In genomic region chr19:7596191-7596937, GRCh38 we compare ENCODE assay signal across 9 cellular contexts. TPM values are rescaled to one million over a fixed set of nuclear protein-coding genes. Genes with fewer than 3 reads are reported as not detected.
DNase-seq lines count a peak whose midpoint lies in the region; ATAC-seq, FAIRE-seq and TF ChIP-seq lines count a peak whose summit lies in the region.
"Had no signal": no experiment of that assay in that cellular context is flagged by ENCODE, and none has a peak within 500 bp of the region (broad histone marks: within the 10 kb centered on the region; RNA-seq: fewer than 3 reads in every experiment).

No MANE protein-coding gene starts in this region.

- H3K14ac ChIP-seq in mesenchymal stem cell (ENCODE audit: low read length in 2 of 2) = no peak overlapping the region

- H3K9ac ChIP-seq in astrocyte (ENCODE audit: low read length) (no peak overlapping the region), mesenchymal stem cell (ENCODE audit: low read length) (no peak overlapping the region)

- peak overlapping the region; percentile 76 for H3K4me3 Mint-ChIP-seq in GM23338
- peak overlapping the region; percentile 73 for H3K4me3 Mint-ChIP-seq in astrocyte (ENCODE audit: unreplicated experiment)

- no peak overlapping the region for H2BK120ac ChIP-seq in mesenchymal stem cell (ENCODE audit: low read depth, low read length)

- intact Hi-C loops in A673 (cut with micrococcal nuclease; ENCODE audit: unreplicated experiment) = no loop called here

- H3K4me1 Mint-ChIP-seq in GM23338 (peaks cover 16% of the 10 kb centered on the region), astrocyte (ENCODE audit: low read depth, unreplicated experiment) (no peaks in the 10 kb centered on the region)

- H3K9me3 ChIP-seq in A673 (ENCODE audit: low read depth, low read length, poor library complexity, severe bottlenecking) (no peaks in the 10 kb centered on the region), astrocyte (ENCODE audit: insufficient read depth, low read depth, low read length) (no peaks in the 10 kb centered on the region), mesenchymal stem cell (ENCODE audit: control insufficient read depth, low read length) (no peaks in the 10 kb centered on the region)

- H2AFZ ChIP-seq in GM23338 (peak overlapping the region; percentile 69; the same call in 1 of the 2 replicates), astrocyte (ENCODE audit: low read depth, low read length) (no peak overlapping the region), mesenchymal stem cell (ENCODE audit: low read depth, low read length) (no peak overlapping the region)

- H3K27ac ChIP-seq in A673 (ENCODE audit: low read depth, low read length, poor library complexity, severe bottlenecking) (no peak overlapping the region), GM23338 (ENCODE audit: low read depth) (no peak overlapping the region), astrocyte (ENCODE audit: low read depth, low read length) (no peak overlapping the region), mesenchymal stem cell (ENCODE audit: low read length, poor library complexity, severe bottlenecking) (no peak overlapping the region)

- 0 out of 2 replicates have a peak, but pooled peaks have one; percentile 16 for TF ChIP-seq CTCF in A673 (conservative IDR thresholded peaks at IDR 0.05; ENCODE audit: low read depth, low read length)
- TF ChIP-seq CTCF in GM23338 (conservative IDR thresholded peaks at IDR 0.05; ENCODE audit: low read depth in 2 of 2) = no peak; a peak in 1 of 4 replicates
- TF ChIP-seq CTCF in astrocyte (IDR thresholded peaks at IDR 0.05; ENCODE audit: insufficient read depth, low read depth, low read length) = no peak
- TF ChIP-seq CTCF in foreskin fibroblast (IDR thresholded peaks at IDR 0.05; ENCODE audit: low read depth, low read length) = no peak
- TF ChIP-seq CTCF in D721Med (IDR thresholded peaks at IDR 0.05; ENCODE audit: insufficient read depth, missing control alignments) = no peak

- H3K27me3 Mint-ChIP-seq in GM23338 (ENCODE audit: insufficient read depth, low read depth, poor library complexity) = peaks cover 12% of the 10 kb centered on the region
- peaks cover 27% of the 10 kb centered on the region for H3K27me3 Mint-ChIP-seq in astrocyte (ENCODE audit: low read depth, unreplicated experiment)

- no peak overlapping the region for H3K4ac ChIP-seq in mesenchymal stem cell (ENCODE audit: low read depth in 1 of 2, low read length in 2 of 2)

- H2AK5ac ChIP-seq in mesenchymal stem cell (ENCODE audit: low read length, severe bottlenecking) = no peak overlapping the region

- H3K23ac ChIP-seq in mesenchymal stem cell (ENCODE audit: low read length in 2 of 2) = peak overlapping the region in 1 of 2 experiments; percentile 29

- H2BK12ac ChIP-seq in mesenchymal stem cell (ENCODE audit: low read length in 2 of 2) = no peak overlapping the region

- peaks cover 23% of the 10 kb centered on the region for H3K79me2 ChIP-seq in GM23338 (replicated peaks; ENCODE audit: insufficient read depth)
- no peaks in the 10 kb centered on the region for H3K79me2 ChIP-seq in astrocyte (ENCODE audit: insufficient read depth, low read length)

- H3K4me1 ChIP-seq in A673 (ENCODE audit: insufficient read depth, low read length, poor library complexity, severe bottlenecking) (peaks cover 4% of the 10 kb centered on the region), GM23338 (ENCODE audit: insufficient read depth) (peaks cover 9% of the 10 kb centered on the region), astrocyte (ENCODE audit: insufficient read depth, low read length) (no peaks in the 10 kb centered on the region), mesenchymal stem cell (ENCODE audit: control insufficient read depth, insufficient read depth, low read depth, low read length) (peaks cover 11% of the 10 kb centered on the region)

- H4K8ac ChIP-seq in mesenchymal stem cell (ENCODE audit: low read length) = no peak overlapping the region

- H3K36me3 Mint-ChIP-seq in GM23338 (ENCODE audit: low read depth) (peaks cover 9% of the 10 kb centered on the region; the same call in 2 of the 3 replicates), astrocyte (ENCODE audit: low read depth, unreplicated experiment) (no peaks in the 10 kb centered on the region)

- CTCF ChIA-PET in A673 (lab: Charles Lee) = interaction anchor here (1.0 kb wide), 1 partner anchor 28 kb away, joined by 3 read pairs; no protein-coding TSS in a partner anchor

- H4K91ac ChIP-seq in mesenchymal stem cell (ENCODE audit: low read length) = no peak overlapping the region

- H3K36me3 ChIP-seq in A673 (ENCODE audit: insufficient read depth, low read length, poor library complexity, severe bottlenecking) (no peaks in the 10 kb centered on the region), GM23338 (ENCODE audit: insufficient read depth) (no peaks in the 10 kb centered on the region), astrocyte (ENCODE audit: insufficient read depth, low read length) (no peaks in the 10 kb centered on the region), mesenchymal stem cell (ENCODE audit: control insufficient read depth in 1 of 2, insufficient read depth in 2 of 2, low read depth in 1 of 2, low read length in 2 of 2) (no peaks in the 10 kb centered on the region)

- no peak for FAIRE-seq in astrocyte (lab: Jason Lieb, UNC)
- FAIRE-seq in D721Med (lab: Jason Lieb, UNC) = no peak

- no TSS peak for BruUV-seq in A673 (replicated peaks; lab: Mats Ljungman, UMichigan)

- 10% methylated on average over 38 of the region's 72 CpGs for WGBS in mesenchymal stem cell

- no peaks in the 10 kb centered on the region for H3K9me2 ChIP-seq in GM23338 (ENCODE audit: insufficient read depth)

- H4K20me1 ChIP-seq in GM23338 (replicated peaks; ENCODE audit: insufficient read depth) (peaks cover 15% of the 10 kb centered on the region), astrocyte (ENCODE audit: insufficient read depth, low read length) (no peaks in the 10 kb centered on the region)

- H3K4me3 ChIP-seq in A673 (ENCODE audit: low read depth, low read length, poor library complexity, severe bottlenecking) (peak overlapping the region; percentile 46), GM23338 (peak overlapping the region; percentile 87), astrocyte (ENCODE audit: insufficient read depth, low read depth, low read length) (no peak overlapping the region), mesenchymal stem cell (ENCODE audit: insufficient read depth in 1 of 2, low read depth in 1 of 2, low read length in 2 of 2) (peak overlapping the region in 1 of 2 experiments; percentile 62), foreskin fibroblast (ENCODE audit: low read depth in 1 of 2, low read length in 2 of 2) (no peak overlapping the region)

- DNase-seq in A673 (ENCODE audit: low spot score) (no peak), GM23338 (ENCODE audit: low spot score) (peak; percentile 48), astrocyte (ENCODE audit: low read depth) (no peak), mesenchymal stem cell (no peak), AG08395 (ENCODE audit: low spot score) (no peak), foreskin fibroblast (no peak), D721Med (ENCODE audit: insufficient read length, low spot score) (no peak)

- H3K18ac ChIP-seq in mesenchymal stem cell (ENCODE audit: low read depth in 1 of 2, low read length in 2 of 2) = no peak overlapping the region

- no peak overlapping the region for H2BK5ac ChIP-seq in mesenchymal stem cell (ENCODE audit: low read depth, low read length, poor library complexity, severe bottlenecking)

- peak; percentile 26 for ATAC-seq in GM23338
- no peak for ATAC-seq in GM18505 (IDR thresholded peaks at IDR 0.05; ENCODE audit: unreplicated experiment)

- H3K27ac Mint-ChIP-seq in GM23338 (no peak overlapping the region), astrocyte (ENCODE audit: unreplicated experiment) (no peak overlapping the region)

- peak overlapping the region; percentile 96 for H3K4me2 ChIP-seq in GM23338
- no peak overlapping the region for H3K4me2 ChIP-seq in astrocyte (ENCODE audit: low read length)
- peak overlapping the region; percentile 70 for H3K4me2 ChIP-seq in mesenchymal stem cell (ENCODE audit: low read length, poor library complexity, severe bottlenecking)

- H3F3A ChIP-seq in GM23338 (replicated peaks; ENCODE audit: low read depth) = 0 out of 2 replicates have a peak, but pooled peaks cover 2% of the 10 kb centered on the region

- H3K79me1 ChIP-seq in mesenchymal stem cell (replicated peaks; ENCODE audit: low read length, poor library complexity, severe bottlenecking) = no peaks in the 10 kb centered on the region

- no peak for TF ChIP-seq POLR2A in GM18505 (IDR thresholded peaks at IDR 0.05; ENCODE audit: borderline replicate concordance, extremely low read depth, insufficient read depth, insufficient read length)

- H3K9me3 Mint-ChIP-seq in GM23338 (no peaks in the 10 kb centered on the region), astrocyte (ENCODE audit: unreplicated experiment) (no peaks in the 10 kb centered on the region)

- peaks cover 31% of the 10 kb centered on the region for H3K27me3 ChIP-seq in A673 (replicated peaks; ENCODE audit: insufficient read depth, low read depth, low read length, poor library complexity)
- H3K27me3 ChIP-seq in GM23338 (ENCODE audit: insufficient read depth) = peaks cover 6% of the 10 kb centered on the region; the same call in 1 of the 2 replicates
- peaks cover 21% of the 10 kb centered on the region for H3K27me3 ChIP-seq in astrocyte (ENCODE audit: insufficient read depth, low read length)
- peaks cover 37 to 50% of the 10 kb centered on the region in 2 experiments for H3K27me3 ChIP-seq in mesenchymal stem cell (ENCODE audit: control insufficient read depth in 1 of 2, insufficient read depth in 1 of 2, low read length in 2 of 2)

- POLR2A ChIA-PET in A673 (lab: Charles Lee; ENCODE audit: low non-redundant PET) = no interaction called here

- H2BK15ac ChIP-seq in mesenchymal stem cell (ENCODE audit: low read depth, poor library complexity, severe bottlenecking) = no peak overlapping the region

RNA-seq across cellular contexts. Expression of gene CAMSAP3, which starts 0.7 kb away (rescaled TPM):
- total RNA-seq in A673 (2021) (1.2 and 3.4 TPM in 2 replicates), astrocyte (2.8 and 4.1 TPM in 2 replicates)
- 29.9 and 32.2 TPM in 2 replicates for total RNA-seq in GM23338 (2014; rRNA removed; shearing (Covaris generic))
- polyA plus RNA-seq in GM23338 (2016; fragmentation: Nextera tagmentation; extraction: Ambion mirVana) = 6.4 and 10.2 TPM in 2 replicates
- polyA plus RNA-seq in mesenchymal stem cell (2013, experiment 1 of 2) = 0.03 TPM
- 0.01 TPM for polyA plus RNA-seq in mesenchymal stem cell (2013, experiment 2 of 2)
- total RNA-seq: HT1080 had no signal

RNA-seq across cellular contexts. Expression of gene XAB2, which starts 33.0 kb away (rescaled TPM):
- 46.8 and 50.4 TPM in 2 replicates for total RNA-seq in A673 (2021)
- total RNA-seq in GM23338 (2014; rRNA removed; shearing (Covaris generic)) = 65.2 and 69.0 TPM in 2 replicates
- polyA plus RNA-seq in GM23338 (2016; fragmentation: Nextera tagmentation; extraction: Ambion mirVana) = 18.4 and 20.0 TPM in 2 replicates
- total RNA-seq in astrocyte = 28.1 and 30.4 TPM in 2 replicates
- 12.8 TPM for polyA plus RNA-seq in mesenchymal stem cell (2013, experiment 1 of 2)
- polyA plus RNA-seq in mesenchymal stem cell (2013, experiment 2 of 2) = 12.9 TPM

RNA-seq across cellular contexts. Expression of gene PET100, which starts 33.2 kb away (rescaled TPM):
- total RNA-seq in A673 (2021) (129 and 130 TPM in 2 replicates), astrocyte (94.1 and 95.8 TPM in 2 replicates)
- 8.6 and 9.9 TPM in 2 replicates for total RNA-seq in GM23338 (2014; rRNA removed; shearing (Covaris generic))
- 636 and 765 TPM in 2 replicates for polyA plus RNA-seq in GM23338 (2016; fragmentation: Nextera tagmentation; extraction: Ambion mirVana)
- 332 TPM for polyA plus RNA-seq in mesenchymal stem cell (2013, experiment 1 of 2)
- polyA plus RNA-seq in mesenchymal stem cell (2013, experiment 2 of 2) = 334 TPM

RNA-seq across cellular contexts. Expression of gene PCP2, which starts 37.2 kb away (rescaled TPM):
- not detected in 2 replicates for total RNA-seq in A673 (2021)
- total RNA-seq in GM23338 (2014; rRNA removed; shearing (Covaris generic)) = not detected in 2 replicates
- polyA plus RNA-seq in GM23338 (2016; fragmentation: Nextera tagmentation; extraction: Ambion mirVana) = 0.40 TPM in 1 of 2 replicates, not detected in the other
- not detected in 2 replicates for total RNA-seq in astrocyte
- polyA plus RNA-seq in mesenchymal stem cell (2013, experiment 1 of 2) = 0.36 TPM
- not detected for polyA plus RNA-seq in mesenchymal stem cell (2013, experiment 2 of 2)
- total RNA-seq: HT1080 had no signal

RNA-seq across cellular contexts. Expression of gene STXBP2, which starts 40.5 kb away (rescaled TPM):
- total RNA-seq in A673 (2021) (49.8 and 60.0 TPM in 2 replicates), astrocyte (48.6 and 49.6 TPM in 2 replicates)
- total RNA-seq in GM23338 (2014; rRNA removed; shearing (Covaris generic)) = 37.6 and 55.8 TPM in 2 replicates
- polyA plus RNA-seq in GM23338 (2016; fragmentation: Nextera tagmentation; extraction: Ambion mirVana) = 42.6 and 45.0 TPM in 2 replicates
- polyA plus RNA-seq in mesenchymal stem cell (2013, experiment 1 of 2) = 21.9 TPM
- 19.8 TPM for polyA plus RNA-seq in mesenchymal stem cell (2013, experiment 2 of 2)

Comparison
In these comparisons a context has a peak if more than half of its experiments do, and no peak if none do; other contexts are left out.
1. H3K4me3 ChIP-seq: peak in A673 (single experiment) and GM23338 (single experiment); none in astrocyte (single experiment) and foreskin fibroblast (0 of 2).